ENCODE assay signal across 28 cellular contexts in genomic region chr3:43236008-43236407, GRCh38. TPM values are rescaled to one million over a fixed set of nuclear protein-coding genes. Genes with fewer than 3 reads are reported as not detected.
DNase-seq lines count a peak whose midpoint lies in the region; ATAC-seq and TF ChIP-seq lines count a peak whose summit lies in the region.
"Had no signal": no experiment of that assay in that cellular context is flagged by ENCODE, and none has a peak within 500 bp of the region (broad histone marks: within the 10 kb centered on the region; RNA-seq: fewer than 3 reads in every experiment).

No MANE protein-coding gene starts in this region.

- no peaks in the 10 kb centered on the region for H3K36me3 ChIP-seq in brain microvascular endothelial cell (replicated peaks)
- H3K36me3 ChIP-seq: BLaER1 treated with 17β-estradiol and CSF1 and Interleukin-3, amounts not matched to agents 10 nM and 100 nM; gastroesophageal sphincter; left ventricle myocardium inferior; spleen; upper lobe of left lung had no signal

- peak; percentile 32 for DNase-seq in EL
- DNase-seq in HFFc6 = peak; percentile 17
- peak; percentile 16 for DNase-seq in brain microvascular endothelial cell
- peak; percentile 35 to 62 for DNase-seq in foreskin fibroblast
- DNase-seq in activated T-helper 1 cell treated with anti-CD3 and anti-CD28 coated beads, Interleukin-12 subunit alpha, Interleukin-12 subunit beta, Interleukin-2, Interleukin-4 antibody, amounts not matched to agents 30 ng/mL and 10 ng/mL and 1 ng/mL, durations not matched to agents 14 hours and 24 hours and 36 hours (ENCODE audit: low spot score) = no peak
- DNase-seq: activated CD4-positive, alpha-beta T cell treated with anti-CD3 and anti-CD28 coated beads, Interleukin-2, amount 50 U/mL, for 48 hours; activated CD8-positive, alpha-beta memory T cell treated with anti-CD3 and anti-CD28 coated beads, Interleukin-2, amount 50 U/mL, for 48 hours; activated effector memory CD4-positive, alpha-beta T cell treated with Interleukin-2 at 50 U/mL for 16 hours; Caco-2; DMS79 treated with DMSO at 0.1 percent for 48 hours; effector CD4-positive, alpha-beta T cell; erythroblast; hypothalamus; immature natural killer cell; left ventricle myocardium inferior; NCI-H1092; NCI-H1930; NCI-H524 treated with DMSO at 0.1 percent for 48 hours; right cardiac atrium; spleen; SW 1271; T-helper 9 cell; upper lobe of left lung had no signal

- ATAC-seq in GM19455 (IDR thresholded peaks at IDR 0.05; ENCODE audit: unreplicated experiment) = no peak
- no peak for ATAC-seq in HG03571 (IDR thresholded peaks at IDR 0.05; ENCODE audit: unreplicated experiment)
- no peak for ATAC-seq in HG02642 (IDR thresholded peaks at IDR 0.05; ENCODE audit: poor library complexity, unreplicated experiment)
- ATAC-seq: gastroesophageal sphincter, right cardiac atrium had no signal

- H3K27me3 ChIP-seq in brain microvascular endothelial cell (replicated peaks) = no peaks in the 10 kb centered on the region
- H3K27me3 ChIP-seq: BLaER1 treated with 17β-estradiol and CSF1 and Interleukin-3, amounts not matched to agents 10 nM and 100 nM; gastroesophageal sphincter; spleen; upper lobe of left lung had no signal

- no peak overlapping the region for H3K4me3 Mint-ChIP-seq in HFFc6
- no peak overlapping the region for H3K4me3 Mint-ChIP-seq in activated T-helper 1 cell treated with anti-CD3 and anti-CD28 coated beads, Interleukin-12 subunit alpha, Interleukin-12 subunit beta, Interleukin-2, Interleukin-4 antibody, amounts not matched to agents 30 ng/mL and 10 ng/mL and 1 ng/mL, durations not matched to agents 14 hours and 24 hours and 36 hours
- H3K4me3 Mint-ChIP-seq: immature natural killer cell had no signal

- H3K27ac Mint-ChIP-seq in HFFc6 = no peak overlapping the region
- H3K27ac Mint-ChIP-seq in activated T-helper 1 cell treated with anti-CD3 and anti-CD28 coated beads, Interleukin-12 subunit alpha, Interleukin-12 subunit beta, Interleukin-2, Interleukin-4 antibody, amounts not matched to agents 30 ng/mL and 10 ng/mL and 1 ng/mL, durations not matched to agents 14 hours and 24 hours and 36 hours = no peak overlapping the region
- H3K27ac Mint-ChIP-seq: immature natural killer cell had no signal

- no peaks in the 10 kb centered on the region for H3K9me3 Mint-ChIP-seq in HFFc6
- peaks cover 15% of the 10 kb centered on the region for H3K9me3 Mint-ChIP-seq in activated T-helper 1 cell treated with anti-CD3 and anti-CD28 coated beads, Interleukin-12 subunit alpha, Interleukin-12 subunit beta, Interleukin-2, Interleukin-4 antibody, amounts not matched to agents 30 ng/mL and 10 ng/mL and 1 ng/mL, durations not matched to agents 14 hours and 24 hours and 36 hours
- H3K9me3 Mint-ChIP-seq: immature natural killer cell had no signal

- H3K4me1 Mint-ChIP-seq in HFFc6 (ENCODE audit: low read depth) = peaks cover 58% of the 10 kb centered on the region
- peaks cover 17% of the 10 kb centered on the region for H3K4me1 Mint-ChIP-seq in activated T-helper 1 cell treated with anti-CD3 and anti-CD28 coated beads, Interleukin-12 subunit alpha, Interleukin-12 subunit beta, Interleukin-2, Interleukin-4 antibody, amounts not matched to agents 30 ng/mL and 10 ng/mL and 1 ng/mL, durations not matched to agents 14 hours and 24 hours and 36 hours (ENCODE audit: low read depth)

- intact Hi-C loops in activated T-helper 1 cell treated with anti-CD3 and anti-CD28 coated beads, Interleukin-12 subunit alpha, Interleukin-12 subunit beta, Interleukin-2, Interleukin-4 antibody, amounts not matched to agents 30 ng/mL and 10 ng/mL and 1 ng/mL, durations not matched to agents 14 hours and 24 hours and 36 hours (cut with micrococcal nuclease) = no loop called here

- in situ Hi-C loops in brain microvascular endothelial cell (cut with HindIII; ENCODE audit: low pct_ligation_motif_present, low sequenced_read_pairs) = no loop called here

- no peak for TF ChIP-seq CTCF in HFFc6 (IDR thresholded peaks at IDR 0.05)
- TF ChIP-seq CTCF in brain microvascular endothelial cell (IDR thresholded peaks at IDR 0.05; ENCODE audit: low read depth, low read length, missing control alignments) = no peak
- TF ChIP-seq CTCF in foreskin fibroblast (IDR thresholded peaks at IDR 0.05; ENCODE audit: low read depth, low read length) = no peak

- H3K36me3 Mint-ChIP-seq in HFFc6 (ENCODE audit: low read depth) = no peaks in the 10 kb centered on the region
- H3K36me3 Mint-ChIP-seq in activated T-helper 1 cell treated with anti-CD3 and anti-CD28 coated beads, Interleukin-12 subunit alpha, Interleukin-12 subunit beta, Interleukin-2, Interleukin-4 antibody, amounts not matched to agents 30 ng/mL and 10 ng/mL and 1 ng/mL, durations not matched to agents 14 hours and 24 hours and 36 hours (ENCODE audit: low read depth) = peaks cover 5% of the 10 kb centered on the region

- peaks cover 9% of the 10 kb centered on the region; the same call in 1 of the 2 replicates for H3K27me3 Mint-ChIP-seq in HFFc6 (ENCODE audit: insufficient read depth)
- peaks cover 12% of the 10 kb centered on the region for H3K27me3 Mint-ChIP-seq in activated T-helper 1 cell treated with anti-CD3 and anti-CD28 coated beads, Interleukin-12 subunit alpha, Interleukin-12 subunit beta, Interleukin-2, Interleukin-4 antibody, amounts not matched to agents 30 ng/mL and 10 ng/mL and 1 ng/mL, durations not matched to agents 14 hours and 24 hours and 36 hours (ENCODE audit: insufficient read depth)

- no peak overlapping the region for H3K27ac ChIP-seq in brain microvascular endothelial cell
- H3K27ac ChIP-seq: BLaER1 treated with 17β-estradiol and CSF1 and Interleukin-3, amounts not matched to agents 10 nM and 100 nM; gastroesophageal sphincter; left ventricle myocardium inferior; spleen; upper lobe of left lung had no signal

- H3K4me3 ChIP-seq in brain microvascular endothelial cell (ENCODE audit: low read depth, low read length) (no peak overlapping the region), foreskin fibroblast (ENCODE audit: low read depth in 1 of 2, low read length in 2 of 2) (no peak overlapping the region)
- H3K4me3 ChIP-seq: BLaER1 treated with 17β-estradiol and CSF1 and Interleukin-3, amounts not matched to agents 10 nM and 100 nM; gastroesophageal sphincter; left ventricle myocardium inferior; spleen; upper lobe of left lung had no signal

RNA-seq across cellular contexts. Expression of gene SNRK, which starts 50.3 kb away (rescaled TPM):
- total RNA-seq in HFFc6 (2021; fragmentation: NEBNext Ultra II Directional; extraction: Animal tissue kit (Norgen Biotek cat#: 25700)) = 10 to 100 TPM; 10.0 to 13.8 (median 11.6) TPM
- 37.7 and 38.1 TPM in 2 replicates for total RNA-seq in activated T-helper 1 cell treated with anti-CD3 and anti-CD28 coated beads, Interleukin-12 subunit alpha, Interleukin-12 subunit beta, Interleukin-2, Interleukin-4 antibody, amounts not matched to agents 30 ng/mL and 10 ng/mL and 1 ng/mL, durations not matched to agents 14 hours and 24 hours and 36 hours
